ENCODE assay signal across 8 cellular contexts in the genomic region with DNA sequence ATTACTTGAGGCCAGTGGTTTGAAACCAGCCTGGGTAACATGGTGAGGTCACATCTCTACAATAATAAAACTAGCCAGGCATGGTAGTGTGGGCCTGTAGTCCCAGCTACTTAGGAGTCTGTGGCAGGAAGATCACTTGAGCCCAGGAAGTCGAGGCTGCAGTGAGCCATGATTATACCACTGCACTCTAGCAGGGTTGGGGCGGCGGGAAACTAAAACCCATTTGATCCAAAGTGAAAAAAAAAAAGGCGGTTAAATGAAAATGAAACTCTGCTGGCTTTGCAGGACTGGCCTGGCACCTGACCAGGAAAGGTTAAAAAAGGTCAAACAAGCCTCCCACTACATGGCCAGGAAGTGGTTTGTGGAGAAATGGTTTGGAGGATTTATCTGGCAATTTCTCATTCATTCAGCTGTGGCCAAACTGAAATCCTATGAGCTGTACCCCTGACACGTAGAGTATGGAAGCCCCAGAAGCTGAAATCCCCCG. TPM values are rescaled to one million over a fixed set of nuclear protein-coding genes. Genes with fewer than 3 reads are reported as not detected.
DNase-seq lines count a peak whose midpoint lies in the region; ATAC-seq and TF ChIP-seq lines count a peak whose summit lies in the region.

No MANE protein-coding gene starts in this region.

- H3K36me3 ChIP-seq in lower lobe of right lung = no peaks in the 10 kb centered on the region

- no peaks in the 10 kb centered on the region for H3K9me3 ChIP-seq in lower lobe of right lung

- peaks cover 46% of the 10 kb centered on the region for H3K4me1 Mint-ChIP-seq in activated CD4-positive, alpha-beta memory T cell treated with anti-CD3 and anti-CD28 coated beads for 36 hours (ENCODE audit: low read depth)

- CTCF ChIA-PET in activated CD4-positive, alpha-beta memory T cell treated with anti-CD3 and anti-CD28 coated beads for 36 hours (lab: Charles Lee) = no interaction called here

- peak overlapping the region; percentile 38 for H3K27ac Mint-ChIP-seq in activated CD4-positive, alpha-beta memory T cell treated with anti-CD3 and anti-CD28 coated beads for 36 hours

- intact Hi-C loops in activated CD4-positive, alpha-beta memory T cell treated with anti-CD3 and anti-CD28 coated beads for 36 hours (cut with micrococcal nuclease) = loop anchor here (1.0 to 5.0 kb wide), 2 partner anchors 36 to 53 kb away; a partner anchor contains a TSS
- intact Hi-C loops in lower lobe of right lung (cut with DNase I) = no loop called here

- H3K9me3 Mint-ChIP-seq in activated CD4-positive, alpha-beta memory T cell treated with anti-CD3 and anti-CD28 coated beads for 36 hours = no peaks in the 10 kb centered on the region

- peaks cover 8% of the 10 kb centered on the region for H3K4me1 ChIP-seq in lower lobe of right lung

- H3K27me3 ChIP-seq in lower lobe of right lung (ENCODE audit: low read depth) = no peaks in the 10 kb centered on the region

- TF ChIP-seq CTCF in lower lobe of right lung (IDR thresholded peaks at IDR 0.05) = no peak

- H3K27me3 Mint-ChIP-seq in activated CD4-positive, alpha-beta memory T cell treated with anti-CD3 and anti-CD28 coated beads for 36 hours = no peaks in the 10 kb centered on the region

- peaks cover 3% of the 10 kb centered on the region for H3K36me3 Mint-ChIP-seq in activated CD4-positive, alpha-beta memory T cell treated with anti-CD3 and anti-CD28 coated beads for 36 hours

- DNase-seq in EL (peak; percentile 84), lower lobe of right lung (no peak), NCI-H1092 treated with DMSO at 0.1 percent for 48 hours (lab: John Stamatoyannopoulos, UW) (no peak), cerebellum (ENCODE audit: low spot score) (no peak), amniotic stem cell (lab: John Stamatoyannopoulos, UW) (no peak)
- DNase-seq in activated CD4-positive, alpha-beta memory T cell treated with anti-CD3 and anti-CD28 coated beads for 36 hours = peak; percentile 65

- no peak overlapping the region for H3K4me3 ChIP-seq in lower lobe of right lung

- no peak overlapping the region for H3K4me3 Mint-ChIP-seq in activated CD4-positive, alpha-beta memory T cell treated with anti-CD3 and anti-CD28 coated beads for 36 hours

- peak; percentile 49 for ATAC-seq in HG03175 (IDR thresholded peaks at IDR 0.05; ENCODE audit: unreplicated experiment)
- ATAC-seq in lower lobe of right lung = peak; percentile 39 to 40
- ATAC-seq in GM18861 (IDR thresholded peaks at IDR 0.05; ENCODE audit: unreplicated experiment) = no peak

- POLR2A ChIA-PET in activated CD4-positive, alpha-beta memory T cell treated with anti-CD3 and anti-CD28 coated beads for 36 hours (lab: Charles Lee) = interaction anchor here (1.0 kb wide), 1 partner anchor 436 kb away, joined by 3 read pairs; a partner anchor contains a TSS

- no peak overlapping the region for H3K27ac ChIP-seq in lower lobe of right lung

RNA-seq across cellular contexts. Expression of a gene that starts 36.6 kb away (rescaled TPM):
- total RNA-seq in activated CD4-positive, alpha-beta memory T cell treated with anti-CD3 and anti-CD28 coated beads for 36 hours = 10 to 100 TPM; 15.7 to 20.5 TPM
- total RNA-seq in lower lobe of right lung (14.9 TPM), cerebellum (15.0 TPM)

RNA-seq across cellular contexts. Expression of a gene that starts 50.7 kb away (rescaled TPM):
- total RNA-seq in activated CD4-positive, alpha-beta memory T cell treated with anti-CD3 and anti-CD28 coated beads for 36 hours = 1 to 10 TPM; 4.4 to 4.5 TPM
- total RNA-seq in lower lobe of right lung = 3.1 TPM
- total RNA-seq in cerebellum = 7.7 TPM

Comparison
In these comparisons a context has a peak if more than half of its experiments do, and no peak if none do; other contexts are left out.
1. DNase-seq: peak in EL (single experiment) and activated CD4-positive, alpha-beta memory T cell treated with anti-CD3 and anti-CD28 coated beads for 36 hours (single experiment); none in lower lobe of right lung (single experiment), NCI-H1092 treated with DMSO at 0.1 percent for 48 hours (single experiment), cerebellum (single experiment) and amniotic stem cell (single experiment).